15 cellular contexts compared by ENCODE assay signal in genomic region chr18:23208600-23208999, GRCh38.
A peak's percentile ranks its signal among the peaks of the same experiment; 100 is the strongest.
DNase-seq lines count a peak whose midpoint lies in the region; ATAC-seq, FAIRE-seq and TF ChIP-seq lines count a peak whose summit lies in the region.
"Had no signal": no experiment of that assay in that cellular context is flagged by ENCODE, and none has a peak within 500 bp of the region (broad histone marks: within the 10 kb centered on the region; RNA-seq: fewer than 3 reads in every experiment).

No MANE protein-coding gene starts in this region.

- H3K9me3 ChIP-seq in HepG2 (ENCODE audit: low read length) (no peaks in the 10 kb centered on the region), right lobe of liver (no peaks in the 10 kb centered on the region), lower lobe of right lung (no peaks in the 10 kb centered on the region)
- H3K9me3 ChIP-seq: BE2C had no signal

- in situ Hi-C loops in HepG2 (cut with HindIII; ENCODE audit: extremely low pct_ligation_motif_present, low pct_unique_long_range_greater_than_20kb): no loop called here

- BruUV-seq in HepG2 (replicated peaks; lab: Mats Ljungman, UMichigan): no TSS peak

- peaks cover 32% of the 10 kb centered on the region for H3K4me1 Mint-ChIP-seq in activated T-helper 17 cell treated with anti-CD3 and anti-CD28 coated beads, Interleukin-2, amount 50 U/mL, for 72 hours
- H3K4me1 Mint-ChIP-seq: CD8-positive, alpha-beta memory T cell; GM23338 had no signal

- H3K36me3 ChIP-seq in HepG2 (replicated peaks in 1 of 2; ENCODE audit: control insufficient read depth in 1 of 2, insufficient read depth in 2 of 2, low read length in 2 of 2): peaks cover 15 to 49% of the 10 kb centered on the region in 2 experiments
- H3K36me3 ChIP-seq in right lobe of liver: no peaks in the 10 kb centered on the region
- H3K36me3 ChIP-seq in lower lobe of right lung: no peaks in the 10 kb centered on the region
- H3K36me3 ChIP-seq: BE2C had no signal

- H3K9me3 Mint-ChIP-seq in activated T-helper 17 cell treated with anti-CD3 and anti-CD28 coated beads, Interleukin-2, amount 50 U/mL, for 72 hours: peaks cover 5% of the 10 kb centered on the region
- H3K9me3 Mint-ChIP-seq: GM23338 had no signal

- no peak for TF ChIP-seq POLR2A in HepG2 (IDR thresholded peaks at IDR 0.05; ENCODE audit: insufficient read depth in 1 of 2, low read depth in 2 of 2, low read length in 2 of 2)
- no peak for TF ChIP-seq POLR2A in right lobe of liver (IDR thresholded peaks at IDR 0.05)

- 92% methylated on average over 1 of the region's 3 CpGs for WGBS in HepG2 (ENCODE audit: low lambda C conversion rate)
- WGBS in right lobe of liver (ENCODE audit: insufficient coverage, low coverage, low lambda C conversion rate, missing lambda C conversion rate): 80% methylated on average over 1 of the region's 3 CpGs

- no peak for ATAC-seq in HepG2
- ATAC-seq in right lobe of liver: no peak
- no peak for ATAC-seq in activated T-helper 17 cell treated with anti-CD3 and anti-CD28 coated beads, Interleukin-2, amount 50 U/mL, for 72 hours (replicated peaks)
- ATAC-seq in foreskin keratinocyte: no peak
- no peak for ATAC-seq in lower lobe of right lung
- ATAC-seq: GM23338 had no signal

- H3K27me3 ChIP-seq in HepG2 (ENCODE audit: control insufficient read depth in 1 of 2, insufficient read depth in 2 of 2, low read length in 2 of 2) (no peaks in the 10 kb centered on the region), right lobe of liver (no peaks in the 10 kb centered on the region), dorsolateral prefrontal cortex (no peaks in the 10 kb centered on the region), foreskin keratinocyte (peaks cover 17% of the 10 kb centered on the region), lower lobe of right lung (ENCODE audit: low read depth) (no peaks in the 10 kb centered on the region)
- H3K27me3 ChIP-seq: BE2C had no signal

- DNase-seq in HepG2 (ENCODE audit: low spot score) (no peak), right lobe of liver (no peak), dorsolateral prefrontal cortex (no peak), foreskin keratinocyte (no peak), lower lobe of right lung (no peak)
- DNase-seq: BE2C, DMS 273 treated with DMSO at 0.1 percent for 48 hours, KG1, NCI-H1092 treated with DMSO at 0.1 percent for 48 hours, NCI-H1694 had no signal

- no peak for FAIRE-seq in HepG2 (lab: Jason Lieb, UNC)

- peak overlapping the region; percentile 49 for H3K27ac Mint-ChIP-seq in activated T-helper 17 cell treated with anti-CD3 and anti-CD28 coated beads, Interleukin-2, amount 50 U/mL, for 72 hours
- H3K27ac Mint-ChIP-seq: CD8-positive, alpha-beta memory T cell; GM23338 had no signal

- TF ChIP-seq CTCF in HepG2 (CRISPR knock-in tag; IDR thresholded peaks at IDR 0.05) (no peak), right lobe of liver (IDR thresholded peaks at IDR 0.05) (no peak), dorsolateral prefrontal cortex (IDR thresholded peaks at IDR 0.05 in 54 of 56, conservative IDR thresholded peaks at IDR 0.05 in 2 of 56; ENCODE audit: low read depth in 1 of 56, partially characterized antibody in 56 of 56) (no peak), foreskin keratinocyte (conservative IDR thresholded peaks at IDR 0.05) (no peak), lower lobe of right lung (IDR thresholded peaks at IDR 0.05) (no peak)

- H3K4me1 ChIP-seq in HepG2 (ENCODE audit: insufficient read depth, low read length) (0 out of 2 replicates have a peak, but pooled peaks cover 5% of the 10 kb centered on the region), right lobe of liver (no peaks in the 10 kb centered on the region), foreskin keratinocyte (no peaks in the 10 kb centered on the region), lower lobe of right lung (peaks cover 21% of the 10 kb centered on the region)
- H3K4me1 ChIP-seq: BE2C had no signal

- TF ChIP-seq EP300 in HepG2 (IDR thresholded peaks at IDR 0.05; ENCODE audit: low read depth in 2 of 2, low read length in 2 of 2) (no peak), HepG2 (CRISPR knock-in tag; IDR thresholded peaks at IDR 0.05; ENCODE audit: borderline replicate concordance) (no peak)

- H3K4me3 Mint-ChIP-seq in activated T-helper 17 cell treated with anti-CD3 and anti-CD28 coated beads, Interleukin-2, amount 50 U/mL, for 72 hours: peak overlapping the region; percentile 8
- H3K4me3 Mint-ChIP-seq: CD8-positive, alpha-beta memory T cell; GM23338 had no signal

- TF ChIP-seq RAD21 in HepG2 (CRISPR knock-in tag; IDR thresholded peaks at IDR 0.05): no peak

- H3K27ac ChIP-seq in HepG2 (ENCODE audit: extremely low read length, insufficient read depth, low read length) (no peak overlapping the region), right lobe of liver (no peak overlapping the region), dorsolateral prefrontal cortex (peak overlapping the region in 49 of 59 donors; percentile 14 to 91 (median 62)), temporal lobe (ENCODE audit: low read depth, low read length) (peak overlapping the region; percentile 90), foreskin keratinocyte (no peak overlapping the region), lower lobe of right lung (no peak overlapping the region)
- H3K27ac ChIP-seq: HL-60 had no signal

- POLR2A ChIA-PET in HepG2 (lab: Yijun Ruan, JAX): no interaction called here

- CTCF ChIA-PET in HepG2 (lab: Yijun Ruan, JAX; ENCODE audit: low intra/inter-chr PET ratio, low total read pairs): interaction anchor here (1.0 kb wide), 1 partner anchor 77 kb away, joined by 3 read pairs; no protein-coding TSS in a partner anchor

- H3K4me3 ChIP-seq in HepG2 (replicated peaks in 1 of 3; ENCODE audit: insufficient read depth in 1 of 3, low read depth in 2 of 3, low read length in 3 of 3) (no peak overlapping the region), right lobe of liver (no peak overlapping the region), dorsolateral prefrontal cortex (no peak overlapping the region), lower lobe of right lung (no peak overlapping the region)
- H3K4me3 ChIP-seq: GM23338 had no signal

- intact Hi-C loops in HepG2 (cut with micrococcal nuclease; ENCODE audit: unreplicated experiment): no loop called here
- intact Hi-C loops in right lobe of liver (cut with DNase I): no loop called here
- intact Hi-C loops in dorsolateral prefrontal cortex (cut with DNase I): no loop called here
- intact Hi-C loops in lower lobe of right lung (cut with DNase I): no loop called here

- no peaks in the 10 kb centered on the region for H3K36me3 Mint-ChIP-seq in activated T-helper 17 cell treated with anti-CD3 and anti-CD28 coated beads, Interleukin-2, amount 50 U/mL, for 72 hours (ENCODE audit: low read depth)

- no peak overlapping the region for H3K4me2 ChIP-seq in HepG2 (ENCODE audit: low read depth, low read length)
- H3K4me2 ChIP-seq: GM23338 had no signal

- no peak overlapping the region for H2AFZ ChIP-seq in HepG2 (ENCODE audit: low read length)
- H2AFZ ChIP-seq: GM23338 had no signal

- no peak overlapping the region for H3K9ac ChIP-seq in HepG2 (ENCODE audit: insufficient read depth, low read depth, low read length)

- H3K27me3 Mint-ChIP-seq in activated T-helper 17 cell treated with anti-CD3 and anti-CD28 coated beads, Interleukin-2, amount 50 U/mL, for 72 hours: peaks cover 5% of the 10 kb centered on the region

- H3K79me2 ChIP-seq in HepG2 (ENCODE audit: insufficient read depth, low read length): no peaks in the 10 kb centered on the region

- H4K20me1 ChIP-seq in HepG2 (ENCODE audit: insufficient read depth, low read length): no peaks in the 10 kb centered on the region

TF ChIP-seq in HepG2, 621 proteins besides CTCF, POLR2A, EP300 and RAD21:
- TF ChIP-seq, protein P1, sequence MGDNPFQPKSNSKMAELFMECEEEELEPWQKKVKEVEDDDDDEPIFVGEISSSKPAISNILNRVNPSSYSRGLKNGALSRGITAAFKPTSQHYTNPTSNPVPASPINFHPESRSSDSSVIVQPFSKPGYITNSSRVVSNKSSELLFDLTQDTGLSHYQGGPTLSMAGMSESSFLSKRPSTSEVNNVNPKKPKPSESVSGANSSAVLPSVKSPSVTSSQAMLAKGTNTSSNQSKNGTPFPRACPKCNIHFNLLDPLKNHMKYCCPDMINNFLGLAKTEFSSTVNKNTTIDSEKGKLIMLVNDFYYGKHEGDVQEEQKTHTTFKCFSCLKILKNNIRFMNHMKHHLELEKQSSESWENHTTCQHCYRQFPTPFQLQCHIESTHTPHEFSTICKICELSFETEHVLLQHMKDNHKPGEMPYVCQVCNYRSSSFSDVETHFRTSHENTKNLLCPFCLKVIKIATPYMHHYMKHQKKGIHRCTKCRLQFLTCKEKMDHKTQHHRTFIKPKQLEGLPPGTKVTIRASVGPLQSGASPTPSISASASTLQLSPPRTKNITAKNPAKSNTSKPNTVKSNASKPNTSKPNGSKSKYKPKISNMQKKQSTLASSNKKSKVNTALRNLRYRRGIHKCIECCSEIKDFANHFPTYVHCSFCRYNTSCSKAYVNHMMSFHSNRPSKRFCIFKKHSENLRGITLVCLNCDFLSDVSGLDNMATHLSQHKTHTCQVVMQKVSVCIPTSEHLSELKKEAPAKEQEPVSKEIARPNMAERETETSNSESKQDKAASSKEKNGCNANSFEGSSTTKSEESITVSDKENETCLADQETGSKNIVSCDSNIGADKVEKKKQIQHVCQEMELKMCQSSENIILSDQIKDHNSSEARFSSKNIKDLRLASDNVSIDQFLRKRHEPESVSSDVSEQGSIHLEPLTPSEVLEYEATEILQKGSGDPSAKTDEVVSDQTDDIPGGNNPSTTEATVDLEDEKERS (CRISPR knock-in tag; IDR thresholded peaks at IDR 0.05): 0 out of 2 replicates have a peak, but pooled peaks have one; percentile 47
- no peak for TF ChIP-seq FUBP1 (CRISPR knock-in tag; IDR thresholded peaks at IDR 0.05; ENCODE audit: borderline replicate concordance)
- TF ChIP-seq KDM1A (CRISPR knock-in tag; IDR thresholded peaks at IDR 0.05): peak; percentile 42; the same call in 1 of the 2 replicates
TF ChIP-seq in HepG2: peak in this region for 2.

Comparison
In these comparisons a context has a peak if more than half of its experiments do, and no peak if none do; other contexts are left out.
1. H3K27ac ChIP-seq: peak in dorsolateral prefrontal cortex (49 of 59) and temporal lobe (single experiment); none in HepG2 (single experiment), right lobe of liver (0 of 3), foreskin keratinocyte (single experiment) and lower lobe of right lung (single experiment).